Comparison of ENCODE assay signal across 12 cellular contexts in the genomic region with DNA sequence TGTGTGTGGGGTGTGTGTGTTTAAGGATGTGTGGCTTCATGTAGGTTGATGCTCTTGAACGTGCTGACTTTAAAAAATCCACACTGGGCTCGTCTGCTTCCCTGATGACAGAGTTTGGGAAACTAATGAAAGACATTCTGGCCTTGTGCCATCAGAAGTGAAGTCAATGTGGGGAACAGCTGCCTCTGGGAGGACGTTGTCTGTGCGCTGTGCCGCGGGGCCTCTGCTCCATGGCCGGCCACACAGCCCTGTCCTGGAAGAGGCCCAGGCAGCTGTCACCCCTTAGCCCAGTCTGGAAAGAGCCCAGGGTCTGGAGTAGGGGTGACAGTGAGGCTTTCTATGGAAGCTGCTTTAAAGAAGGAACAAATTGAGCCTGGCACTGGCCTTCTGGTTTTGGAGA.
DNase-seq lines count a peak whose midpoint lies in the region; ATAC-seq lines count a peak whose summit lies in the region.
"Had no signal": no experiment of that assay in that cellular context is flagged by ENCODE, and none has a peak within 500 bp of the region (broad histone marks: within the 10 kb centered on the region; RNA-seq: fewer than 3 reads in every experiment).

No MANE protein-coding gene starts in this region.

- H3K9me3 ChIP-seq in BLaER1 (no peaks in the 10 kb centered on the region), mesenchymal stem cell (ENCODE audit: control insufficient read depth, low read length) (no peaks in the 10 kb centered on the region)
- H3K9me3 ChIP-seq: MG63 had no signal

- no peak overlapping the region for H2AK5ac ChIP-seq in mesenchymal stem cell (ENCODE audit: low read length, severe bottlenecking)

- no peaks in the 10 kb centered on the region for H3K36me3 ChIP-seq in BLaER1
- peaks cover 0 to 3% of the 10 kb centered on the region in 2 experiments for H3K36me3 ChIP-seq in mesenchymal stem cell (ENCODE audit: control insufficient read depth in 1 of 2, insufficient read depth in 2 of 2, low read depth in 1 of 2, low read length in 2 of 2)
- H3K36me3 ChIP-seq: MG63 had no signal

- no peak overlapping the region for H2AFZ ChIP-seq in mesenchymal stem cell (ENCODE audit: low read depth, low read length)

- H2BK15ac ChIP-seq in mesenchymal stem cell (ENCODE audit: low read depth, poor library complexity, severe bottlenecking): no peak overlapping the region

- H2BK5ac ChIP-seq in mesenchymal stem cell (ENCODE audit: low read depth, low read length, poor library complexity, severe bottlenecking): no peak overlapping the region

- H3K4me3 ChIP-seq in BLaER1: no peak overlapping the region
- no peak overlapping the region for H3K4me3 ChIP-seq in mesenchymal stem cell (ENCODE audit: insufficient read depth in 1 of 2, low read depth in 1 of 2, low read length in 2 of 2)
- H3K4me3 ChIP-seq: MG63 had no signal

- H3K27ac ChIP-seq in BLaER1: 0 out of 2 replicates have a peak overlapping the region, but pooled peaks have one; percentile 32
- peak overlapping the region; percentile 48 for H3K27ac ChIP-seq in mesenchymal stem cell (ENCODE audit: low read length, poor library complexity, severe bottlenecking)

- H3K79me1 ChIP-seq in mesenchymal stem cell (replicated peaks; ENCODE audit: low read length, poor library complexity, severe bottlenecking): peaks cover 41% of the 10 kb centered on the region

- H3K4me1 ChIP-seq in BLaER1 (peaks cover 86% of the 10 kb centered on the region), mesenchymal stem cell (ENCODE audit: control insufficient read depth, insufficient read depth, low read depth, low read length) (peaks cover 34% of the 10 kb centered on the region)

- H3K4me2 ChIP-seq in BLaER1: peak overlapping the region; percentile 70
- H3K4me2 ChIP-seq in mesenchymal stem cell (ENCODE audit: low read length, poor library complexity, severe bottlenecking): no peak overlapping the region

- no peak overlapping the region for H2BK120ac ChIP-seq in mesenchymal stem cell (ENCODE audit: low read depth, low read length)

- H2BK12ac ChIP-seq in mesenchymal stem cell (ENCODE audit: low read length in 2 of 2): no peak overlapping the region

- H3K27me3 ChIP-seq in BLaER1 (no peaks in the 10 kb centered on the region), mesenchymal stem cell (ENCODE audit: control insufficient read depth in 1 of 2, insufficient read depth in 1 of 2, low read length in 2 of 2) (peaks cover 0 to 14% of the 10 kb centered on the region in 2 experiments)
- H3K27me3 ChIP-seq: MG63 had no signal

- DNase-seq in NCI-H2029 (lab: John Stamatoyannopoulos, UW) (peak; percentile 24), dermis blood vessel endothelial cell (peak; percentile 63), mesenchymal stem cell (peak; percentile 79), D341Med (ENCODE audit: low spot score) (no peak), superior temporal gyrus (ENCODE audit: extremely low spot score) (no peak), glomerular visceral epithelial cell (ENCODE audit: extremely low spot score) (no peak)
- DNase-seq: activated CD4-positive, alpha-beta T cell treated with anti-CD3 and anti-CD28 coated beads, Interleukin-2, amount 10 ng/mL, durations not matched to agents 24 days and 14 days; amniotic stem cell; natural killer cell had no signal

- H3K9ac ChIP-seq in BLaER1: peak overlapping the region; percentile 35; the same call in 1 of the 2 replicates
- no peak overlapping the region for H3K9ac ChIP-seq in mesenchymal stem cell (ENCODE audit: low read length)

- H4K91ac ChIP-seq in mesenchymal stem cell (ENCODE audit: low read length): no peak overlapping the region

- no peak overlapping the region for H3K4ac ChIP-seq in mesenchymal stem cell (ENCODE audit: low read depth in 1 of 2, low read length in 2 of 2)

- H3K23ac ChIP-seq in mesenchymal stem cell (ENCODE audit: low read length in 2 of 2): no peak overlapping the region

- no peak for ATAC-seq in GM21367 (IDR thresholded peaks at IDR 0.05; ENCODE audit: unreplicated experiment)
- ATAC-seq: natural killer cell had no signal

- peaks cover 96% of the 10 kb centered on the region for H4K20me1 ChIP-seq in BLaER1

- H3K18ac ChIP-seq in mesenchymal stem cell (ENCODE audit: low read depth in 1 of 2, low read length in 2 of 2): peak overlapping the region in 1 of 2 experiments; percentile 38

- WGBS in mesenchymal stem cell: 72% methylated on average over 7 of the region's 7 CpGs

- no peak overlapping the region for H4K8ac ChIP-seq in mesenchymal stem cell (ENCODE audit: low read length)

- H3K14ac ChIP-seq in mesenchymal stem cell (ENCODE audit: low read length in 2 of 2): no peak overlapping the region

Comparison
In these comparisons a context has a peak if more than half of its experiments do, and no peak if none do; other contexts are left out.
1. DNase-seq: peak in NCI-H2029 (single experiment), dermis blood vessel endothelial cell (single experiment) and mesenchymal stem cell (single experiment); none in D341Med (single experiment), superior temporal gyrus (single experiment) and glomerular visceral epithelial cell (single experiment).